13 cellular contexts compared by ENCODE assay signal in genomic region chr1:154810571-154810970, GRCh38. TPM values are rescaled to one million over a fixed set of nuclear protein-coding genes. Genes with fewer than 3 reads are reported as not detected.
DNase-seq lines count a peak whose midpoint lies in the region; ATAC-seq and TF ChIP-seq lines count a peak whose summit lies in the region.
"Had no signal": no experiment of that assay in that cellular context is flagged by ENCODE, and none has a peak within 500 bp of the region (broad histone marks: within the 10 kb centered on the region; RNA-seq: fewer than 3 reads in every experiment).

No MANE protein-coding gene starts in this region.

- H3K36me3 Mint-ChIP-seq in glutamatergic neuron (ENCODE audit: unreplicated experiment) = no peaks in the 10 kb centered on the region
- H3K36me3 Mint-ChIP-seq: memory B cell had no signal

- H3K9me3 Mint-ChIP-seq in glutamatergic neuron (ENCODE audit: unreplicated experiment) = peaks cover 9% of the 10 kb centered on the region
- H3K9me3 Mint-ChIP-seq: memory B cell had no signal

- peak overlapping the region; percentile 16 for H3K4me3 Mint-ChIP-seq in glutamatergic neuron (ENCODE audit: unreplicated experiment)
- H3K4me3 Mint-ChIP-seq: memory B cell had no signal

- H3K4me1 ChIP-seq in right cardiac atrium (ENCODE audit: control insufficient read depth, insufficient read depth, low read length) = peaks cover 6% of the 10 kb centered on the region
- H3K4me1 ChIP-seq in OCI-LY1 (ENCODE audit: insufficient read depth, low read length, severe bottlenecking) = peaks cover 53% of the 10 kb centered on the region
- H3K4me1 ChIP-seq in thyroid gland = peaks cover 5 to 36% of the 10 kb centered on the region in 2 donors

- no peak for TF ChIP-seq POLR2A in thyroid gland (IDR thresholded peaks at IDR 0.05)
- TF ChIP-seq POLR2A in erythroblast (IDR thresholded peaks at IDR 0.05; ENCODE audit: low read length) = no peak

- H3F3A ChIP-seq in OCI-LY1 (ENCODE audit: insufficient read depth, low read length) = no peaks in the 10 kb centered on the region

- H3K27me3 Mint-ChIP-seq in glutamatergic neuron (ENCODE audit: unreplicated experiment) = peaks cover 9% of the 10 kb centered on the region

- H3K27me3 ChIP-seq in right cardiac atrium (ENCODE audit: control insufficient read depth, insufficient read depth) = no peaks in the 10 kb centered on the region
- H3K27me3 ChIP-seq in OCI-LY1 (ENCODE audit: insufficient read depth, low read length) = no peaks in the 10 kb centered on the region
- H3K27me3 ChIP-seq in thyroid gland = no peaks in the 10 kb centered on the region

- peaks cover 41% of the 10 kb centered on the region for H3K36me3 ChIP-seq in OCI-LY1 (ENCODE audit: insufficient read depth, low read length)
- H3K36me3 ChIP-seq in thyroid gland = no peaks in the 10 kb centered on the region

- H3K9me2 ChIP-seq in OCI-LY1 (ENCODE audit: low read depth, low read length) = no peaks in the 10 kb centered on the region

- DNase-seq in right cardiac atrium (no peak), Right ventricle myocardium inferior (ENCODE audit: missing footprints) (no peak), glutamatergic neuron (no peak), thyroid gland (no peak), erythroblast (lab: John Stamatoyannopoulos, UW) (no peak)
- DNase-seq: activated gamma-delta T cell, AML-193, Caco-2, NCI-H187, RPMI8226 had no signal

- intact Hi-C loops in right cardiac atrium (cut with DNase I) (no loop called here), Right ventricle myocardium inferior (cut with DNase I) (no loop called here), thyroid gland (cut with DNase I) (no loop called here)

- no peaks in the 10 kb centered on the region for H4K20me1 ChIP-seq in OCI-LY1 (ENCODE audit: insufficient read depth, low read length)

- no peak overlapping the region for H3K4me2 ChIP-seq in OCI-LY1 (ENCODE audit: low read length)

- no peaks in the 10 kb centered on the region for H3K79me2 ChIP-seq in OCI-LY1 (ENCODE audit: insufficient read depth, low read length)

- no peak overlapping the region for H3K9ac ChIP-seq in OCI-LY1 (ENCODE audit: low read length)

- no peak overlapping the region for H3K27ac Mint-ChIP-seq in glutamatergic neuron (ENCODE audit: unreplicated experiment)
- H3K27ac Mint-ChIP-seq: memory B cell had no signal

- WGBS in right cardiac atrium = 95% methylated on average over 1 of the region's 1 CpG
- 100% methylated on average over 1 of the region's 1 CpG for WGBS in thyroid gland, 2 donors

- H3K4me3 ChIP-seq in right cardiac atrium (ENCODE audit: low read length) (no peak overlapping the region), OCI-LY1 (ENCODE audit: low read depth, low read length, poor library complexity, severe bottlenecking) (no peak overlapping the region), thyroid gland (replicated peaks in 1 of 3) (no peak overlapping the region)

- TF ChIP-seq CTCF in OCI-LY1 (IDR thresholded peaks at IDR 0.05; ENCODE audit: low read length) (no peak), glutamatergic neuron (IDR thresholded peaks at IDR 0.05; ENCODE audit: partially characterized antibody, unreplicated experiment) (no peak), thyroid gland (IDR thresholded peaks at IDR 0.05) (no peak)

- ATAC-seq in right cardiac atrium (no peak), Right ventricle myocardium inferior (no peak), GM19397 (IDR thresholded peaks at IDR 0.05; ENCODE audit: unreplicated experiment) (no peak)

- no peak overlapping the region for H2AFZ ChIP-seq in OCI-LY1 (ENCODE audit: low read length)

- H3K27ac ChIP-seq in right cardiac atrium (ENCODE audit: low read length) (peak overlapping the region; percentile 63), OCI-LY1 (ENCODE audit: low read depth, low read length, poor library complexity, severe bottlenecking) (peak overlapping the region; percentile 50), thyroid gland (peak overlapping the region in 2 of 3 donors; percentile 31 to 34)

- H3K9me3 ChIP-seq in right cardiac atrium (ENCODE audit: control insufficient read depth, low read length) (no peaks in the 10 kb centered on the region), OCI-LY1 (ENCODE audit: low read length) (no peaks in the 10 kb centered on the region), thyroid gland (no peaks in the 10 kb centered on the region)
- H3K9me3 ChIP-seq: Caco-2 had no signal

- peaks cover 29% of the 10 kb centered on the region for H3K4me1 Mint-ChIP-seq in glutamatergic neuron (ENCODE audit: low read depth, unreplicated experiment)

RNA-seq across cellular contexts. Expression of gene KCNN3, which starts 59.5 kb away (rescaled TPM):
- total RNA-seq in right cardiac atrium = 1 to 10 TPM; 2.4 to 3.8 (median 3.4) TPM
- 1.2 TPM for polyA plus RNA-seq in right cardiac atrium
- 3.4 TPM for total RNA-seq in Right ventricle myocardium inferior
- 3.8 TPM for total RNA-seq in glutamatergic neuron (ENCODE audit: unreplicated experiment)
- total RNA-seq in thyroid gland = 1 to 10 TPM; 3.5 to 5.6 (median 4.4) TPM
